In the genomic region with DNA sequence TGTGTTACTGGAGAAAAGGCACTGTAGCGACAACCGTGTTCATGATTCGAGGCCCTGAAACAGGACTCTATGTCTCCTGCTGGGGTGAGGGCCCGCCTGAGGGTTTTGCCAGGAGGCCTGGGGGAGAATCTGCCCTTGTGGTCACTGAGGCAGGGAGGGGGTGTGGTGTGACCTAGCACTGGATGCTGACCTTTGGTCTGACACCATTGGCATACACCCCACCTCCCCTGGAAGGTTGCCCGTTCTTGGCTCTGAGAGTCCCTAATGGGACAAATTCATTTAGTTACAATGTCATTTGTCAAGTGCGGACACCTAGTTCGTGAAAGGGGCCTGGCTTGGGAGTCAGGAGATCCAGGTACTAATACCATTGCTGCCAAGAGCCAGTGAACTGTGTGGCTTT, we compare ENCODE assay signal across 2 cellular contexts.
TF ChIP-seq lines count a peak whose summit lies in the region.

No MANE protein-coding gene starts in this region.

TF ChIP-seq in WTC11, 78 proteins besides CTCF, POLR2A, EP300 and RAD21:
- TF ChIP-seq, protein P1, sequence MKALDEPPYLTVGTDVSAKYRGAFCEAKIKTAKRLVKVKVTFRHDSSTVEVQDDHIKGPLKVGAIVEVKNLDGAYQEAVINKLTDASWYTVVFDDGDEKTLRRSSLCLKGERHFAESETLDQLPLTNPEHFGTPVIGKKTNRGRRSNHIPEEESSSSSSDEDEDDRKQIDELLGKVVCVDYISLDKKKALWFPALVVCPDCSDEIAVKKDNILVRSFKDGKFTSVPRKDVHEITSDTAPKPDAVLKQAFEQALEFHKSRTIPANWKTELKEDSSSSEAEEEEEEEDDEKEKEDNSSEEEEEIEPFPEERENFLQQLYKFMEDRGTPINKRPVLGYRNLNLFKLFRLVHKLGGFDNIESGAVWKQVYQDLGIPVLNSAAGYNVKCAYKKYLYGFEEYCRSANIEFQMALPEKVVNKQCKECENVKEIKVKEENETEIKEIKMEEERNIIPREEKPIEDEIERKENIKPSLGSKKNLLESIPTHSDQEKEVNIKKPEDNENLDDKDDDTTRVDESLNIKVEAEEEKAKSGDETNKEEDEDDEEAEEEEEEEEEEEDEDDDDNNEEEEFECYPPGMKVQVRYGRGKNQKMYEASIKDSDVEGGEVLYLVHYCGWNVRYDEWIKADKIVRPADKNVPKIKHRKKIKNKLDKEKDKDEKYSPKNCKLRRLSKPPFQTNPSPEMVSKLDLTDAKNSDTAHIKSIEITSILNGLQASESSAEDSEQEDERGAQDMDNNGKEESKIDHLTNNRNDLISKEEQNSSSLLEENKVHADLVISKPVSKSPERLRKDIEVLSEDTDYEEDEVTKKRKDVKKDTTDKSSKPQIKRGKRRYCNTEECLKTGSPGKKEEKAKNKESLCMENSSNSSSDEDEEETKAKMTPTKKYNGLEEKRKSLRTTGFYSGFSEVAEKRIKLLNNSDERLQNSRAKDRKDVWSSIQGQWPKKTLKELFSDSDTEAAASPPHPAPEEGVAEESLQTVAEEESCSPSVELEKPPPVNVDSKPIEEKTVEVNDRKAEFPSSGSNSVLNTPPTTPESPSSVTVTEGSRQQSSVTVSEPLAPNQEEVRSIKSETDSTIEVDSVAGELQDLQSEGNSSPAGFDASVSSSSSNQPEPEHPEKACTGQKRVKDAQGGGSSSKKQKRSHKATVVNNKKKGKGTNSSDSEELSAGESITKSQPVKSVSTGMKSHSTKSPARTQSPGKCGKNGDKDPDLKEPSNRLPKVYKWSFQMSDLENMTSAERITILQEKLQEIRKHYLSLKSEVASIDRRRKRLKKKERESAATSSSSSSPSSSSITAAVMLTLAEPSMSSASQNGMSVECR (CRISPR knock-in tag; IDR thresholded peaks at IDR 0.05; ENCODE audit: borderline replicate concordance) = no peak
- TF ChIP-seq SMAD4 (CRISPR knock-in tag; IDR thresholded peaks at IDR 0.05) = no peak
- no peak for TF ChIP-seq NFE2L1 (CRISPR knock-in tag; IDR thresholded peaks at IDR 0.05)
- no peak for TF ChIP-seq ZBTB43 (CRISPR knock-in tag; IDR thresholded peaks at IDR 0.05)
- TF ChIP-seq, protein P2, sequence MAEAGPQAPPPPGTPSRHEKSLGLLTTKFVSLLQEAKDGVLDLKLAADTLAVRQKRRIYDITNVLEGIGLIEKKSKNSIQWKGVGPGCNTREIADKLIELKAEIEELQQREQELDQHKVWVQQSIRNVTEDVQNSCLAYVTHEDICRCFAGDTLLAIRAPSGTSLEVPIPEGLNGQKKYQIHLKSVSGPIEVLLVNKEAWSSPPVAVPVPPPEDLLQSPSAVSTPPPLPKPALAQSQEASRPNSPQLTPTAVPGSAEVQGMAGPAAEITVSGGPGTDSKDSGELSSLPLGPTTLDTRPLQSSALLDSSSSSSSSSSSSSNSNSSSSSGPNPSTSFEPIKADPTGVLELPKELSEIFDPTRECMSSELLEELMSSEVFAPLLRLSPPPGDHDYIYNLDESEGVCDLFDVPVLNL (CRISPR knock-in tag; IDR thresholded peaks at IDR 0.05; ENCODE audit: borderline replicate concordance, low read depth) = no peak
- TF ChIP-seq ELF4 (CRISPR knock-in tag; IDR thresholded peaks at IDR 0.05; ENCODE audit: low read depth) = no peak
- TF ChIP-seq, protein P3, sequence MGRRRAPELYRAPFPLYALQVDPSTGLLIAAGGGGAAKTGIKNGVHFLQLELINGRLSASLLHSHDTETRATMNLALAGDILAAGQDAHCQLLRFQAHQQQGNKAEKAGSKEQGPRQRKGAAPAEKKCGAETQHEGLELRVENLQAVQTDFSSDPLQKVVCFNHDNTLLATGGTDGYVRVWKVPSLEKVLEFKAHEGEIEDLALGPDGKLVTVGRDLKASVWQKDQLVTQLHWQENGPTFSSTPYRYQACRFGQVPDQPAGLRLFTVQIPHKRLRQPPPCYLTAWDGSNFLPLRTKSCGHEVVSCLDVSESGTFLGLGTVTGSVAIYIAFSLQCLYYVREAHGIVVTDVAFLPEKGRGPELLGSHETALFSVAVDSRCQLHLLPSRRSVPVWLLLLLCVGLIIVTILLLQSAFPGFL (CRISPR knock-in tag; IDR thresholded peaks at IDR 0.05; ENCODE audit: borderline replicate concordance) = no peak
- TF ChIP-seq FOXJ3 (CRISPR knock-in tag; IDR thresholded peaks at IDR 0.05; ENCODE audit: borderline replicate concordance) = no peak
- TF ChIP-seq, protein P4, sequence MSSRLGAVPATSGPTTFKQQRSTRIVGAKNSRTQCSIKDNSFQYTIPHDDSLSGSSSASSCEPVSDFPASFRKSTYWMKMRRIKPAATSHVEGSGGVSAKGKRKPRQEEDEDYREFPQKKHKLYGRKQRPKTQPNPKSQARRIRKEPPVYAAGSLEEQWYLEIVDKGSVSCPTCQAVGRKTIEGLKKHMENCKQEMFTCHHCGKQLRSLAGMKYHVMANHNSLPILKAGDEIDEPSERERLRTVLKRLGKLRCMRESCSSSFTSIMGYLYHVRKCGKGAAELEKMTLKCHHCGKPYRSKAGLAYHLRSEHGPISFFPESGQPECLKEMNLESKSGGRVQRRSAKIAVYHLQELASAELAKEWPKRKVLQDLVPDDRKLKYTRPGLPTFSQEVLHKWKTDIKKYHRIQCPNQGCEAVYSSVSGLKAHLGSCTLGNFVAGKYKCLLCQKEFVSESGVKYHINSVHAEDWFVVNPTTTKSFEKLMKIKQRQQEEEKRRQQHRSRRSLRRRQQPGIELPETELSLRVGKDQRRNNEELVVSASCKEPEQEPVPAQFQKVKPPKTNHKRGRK (CRISPR knock-in tag; IDR thresholded peaks at IDR 0.05; ENCODE audit: borderline replicate concordance) = no peak
TF ChIP-seq in WTC11: peak in this region for 0.

TF ChIP-seq in liver, 16 proteins besides CTCF, POLR2A, EP300 and RAD21 (continued from another document):
- TF ChIP-seq RXRA (IDR thresholded peaks at IDR 0.05) (peak in 1 of 2 donors; percentile 70), JUND (IDR thresholded peaks at IDR 0.05) (no peak), FOXA1 (IDR thresholded peaks at IDR 0.05) (no peak), TAF1 (conservative IDR thresholded peaks at IDR 0.05) (no peak), SP1 (IDR thresholded peaks at IDR 0.05) (no peak), GABPA (IDR thresholded peaks at IDR 0.05 in 1 of 2, conservative IDR thresholded peaks at IDR 0.05 in 1 of 2) (no peak), HNF4A (conservative IDR thresholded peaks at IDR 0.05) (peak; percentile 60 to 74), ATF3 (IDR thresholded peaks at IDR 0.05) (no peak), FOXA2 (IDR thresholded peaks at IDR 0.05) (no peak)
- TF ChIP-seq, protein P5, sequence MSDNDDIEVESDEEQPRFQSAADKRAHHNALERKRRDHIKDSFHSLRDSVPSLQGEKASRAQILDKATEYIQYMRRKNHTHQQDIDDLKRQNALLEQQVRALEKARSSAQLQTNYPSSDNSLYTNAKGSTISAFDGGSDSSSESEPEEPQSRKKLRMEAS (IDR thresholded peaks at IDR 0.05) = no peak
